ENCODE assay signal across 11 cellular contexts in genomic region chr9:102631559-102631958, GRCh38.
DNase-seq lines count a peak whose midpoint lies in the region; ATAC-seq and TF ChIP-seq lines count a peak whose summit lies in the region.
"Had no signal": no experiment of that assay in that cellular context is flagged by ENCODE, and none has a peak within 500 bp of the region (broad histone marks: within the 10 kb centered on the region; RNA-seq: fewer than 3 reads in every experiment).

No MANE protein-coding gene starts in this region.

- DNase-seq in NAMALWA (ENCODE audit: low spot score) (peak; percentile 54), astrocyte of the spinal cord (ENCODE audit: low read depth, low spot score) (no peak), NCI-H146 (lab: John Stamatoyannopoulos, UW) (no peak), hepatic stellate cell (ENCODE audit: low spot score) (no peak)
- DNase-seq: activated CD4-positive, alpha-beta T cell treated with anti-CD3 and anti-CD28 coated beads for 1 hour; left ventricle myocardium inferior had no signal

- in situ Hi-C loops in astrocyte of the spinal cord (cut with HindIII; ENCODE audit: low sequenced_read_pairs): no loop called here

- TF ChIP-seq CTCF in 22Rv1 (IDR thresholded peaks at IDR 0.05) (peak; percentile 51), astrocyte of the spinal cord (IDR thresholded peaks at IDR 0.05; ENCODE audit: low read depth, low read length) (peak; percentile 22)

- H3K27ac ChIP-seq in 22Rv1: no peak overlapping the region
- H3K27ac ChIP-seq: left ventricle myocardium inferior, tibial nerve had no signal

- H3K4me3 ChIP-seq in astrocyte of the spinal cord (ENCODE audit: low read depth, low read length): no peak overlapping the region
- H3K4me3 ChIP-seq: left ventricle myocardium inferior, tibial nerve had no signal

- peak; percentile 69 for ATAC-seq in GM18868 (IDR thresholded peaks at IDR 0.05; ENCODE audit: unreplicated experiment)
- no peak for ATAC-seq in GM21381 (IDR thresholded peaks at IDR 0.05; ENCODE audit: unreplicated experiment)
- ATAC-seq in GM18517 (IDR thresholded peaks at IDR 0.05; ENCODE audit: unreplicated experiment): no peak
